ENCODE assay signal across 17 cellular contexts in the genomic region with DNA sequence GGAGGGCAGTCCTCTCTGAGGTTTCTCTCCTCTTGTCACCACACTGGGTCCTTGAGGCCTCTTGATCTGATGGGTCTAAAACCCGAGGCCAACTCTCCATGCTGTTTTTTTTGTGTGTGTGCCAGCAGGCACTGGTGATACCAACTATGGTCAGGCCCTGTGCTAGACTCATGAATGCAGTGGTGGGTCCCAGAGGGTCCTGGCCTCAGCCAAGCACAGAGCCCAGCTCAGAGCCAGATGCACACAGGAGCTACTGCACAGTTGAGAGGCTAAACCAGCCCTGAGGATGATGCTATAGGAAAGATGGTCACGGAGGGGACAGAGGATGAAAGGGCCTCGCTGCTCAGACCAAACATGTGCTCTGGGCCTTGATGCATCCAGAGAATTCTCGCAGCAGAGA. TPM values are rescaled to one million over a fixed set of nuclear protein-coding genes. Genes with fewer than 3 reads are reported as not detected.
A peak's percentile ranks its signal among the peaks of the same experiment; 100 is the strongest.
DNase-seq lines count a peak whose midpoint lies in the region; ATAC-seq and TF ChIP-seq lines count a peak whose summit lies in the region.
"Had no signal": no experiment of that assay in that cellular context is flagged by ENCODE, and none has a peak within 500 bp of the region (broad histone marks: within the 10 kb centered on the region; RNA-seq: fewer than 3 reads in every experiment).

No MANE protein-coding gene starts in this region.

- H3K27ac ChIP-seq in upper lobe of right lung: no peak overlapping the region
- H3K27ac ChIP-seq: 22Rv1, A549 had no signal

- H3K27ac Mint-ChIP-seq in glutamatergic neuron (ENCODE audit: unreplicated experiment): peak overlapping the region; percentile 49
- no peak overlapping the region for H3K27ac Mint-ChIP-seq in T-helper 2 cell treated with Interferon-gamma antibody and Interleukin-4, amounts not matched to agents 5 μg/mL and 100 μg/mL, for 36 hours
- H3K27ac Mint-ChIP-seq: CD4-positive, alpha-beta T cell had no signal

- H3K9me3 ChIP-seq in upper lobe of right lung: no peaks in the 10 kb centered on the region
- H3K9me3 ChIP-seq: A549, Caco-2, HAP-1 had no signal

- peak; percentile 64 for DNase-seq in DMS79 treated with DMSO at 0.1 percent for 48 hours (lab: John Stamatoyannopoulos, UW)
- no peak for DNase-seq in DMS79 (lab: John Stamatoyannopoulos, UW)
- DNase-seq in NCI-H2029 (lab: John Stamatoyannopoulos, UW): peak; percentile 70
- DNase-seq in glutamatergic neuron: no peak
- DNase-seq in upper lobe of right lung: peak; percentile 38
- DNase-seq in effector CD8-positive, alpha-beta T cell (lab: John Stamatoyannopoulos, UW): no peak
- no peak for DNase-seq in T-helper 2 cell treated with Interferon-gamma antibody and Interleukin-4, amounts not matched to agents 5 μg/mL and 100 μg/mL, for 36 hours (ENCODE audit: low spot score)
- DNase-seq: AML-193; Caco-2; CD4-positive, alpha-beta T cell; DND-41; EL had no signal

- ATAC-seq in upper lobe of right lung: no peak
- ATAC-seq: A549, GM12878, HepG2 had no signal

- H3K9me3 Mint-ChIP-seq in glutamatergic neuron (ENCODE audit: unreplicated experiment): peaks cover 5% of the 10 kb centered on the region
- H3K9me3 Mint-ChIP-seq in T-helper 2 cell treated with Interferon-gamma antibody and Interleukin-4, amounts not matched to agents 5 μg/mL and 100 μg/mL, for 36 hours: no peaks in the 10 kb centered on the region
- H3K9me3 Mint-ChIP-seq: CD4-positive, alpha-beta T cell had no signal

- H3K4me3 Mint-ChIP-seq in glutamatergic neuron (ENCODE audit: unreplicated experiment): no peak overlapping the region
- no peak overlapping the region for H3K4me3 Mint-ChIP-seq in T-helper 2 cell treated with Interferon-gamma antibody and Interleukin-4, amounts not matched to agents 5 μg/mL and 100 μg/mL, for 36 hours
- H3K4me3 Mint-ChIP-seq: CD4-positive, alpha-beta T cell had no signal

- H3K4me1 ChIP-seq in upper lobe of right lung: no peaks in the 10 kb centered on the region
- H3K4me1 ChIP-seq: A549, Caco-2, HAP-1 had no signal

- peaks cover 21% of the 10 kb centered on the region for H3K4me1 Mint-ChIP-seq in glutamatergic neuron (ENCODE audit: low read depth, unreplicated experiment)
- H3K4me1 Mint-ChIP-seq in T-helper 2 cell treated with Interferon-gamma antibody and Interleukin-4, amounts not matched to agents 5 μg/mL and 100 μg/mL, for 36 hours (ENCODE audit: low read depth): peaks cover 4% of the 10 kb centered on the region

- H3K27me3 ChIP-seq in upper lobe of right lung: no peaks in the 10 kb centered on the region

- H3K4me3 ChIP-seq in upper lobe of right lung: no peak overlapping the region
- H3K4me3 ChIP-seq: A549, GM12878, HAP-1 had no signal

- H3K36me3 Mint-ChIP-seq in glutamatergic neuron (ENCODE audit: unreplicated experiment): no peaks in the 10 kb centered on the region
- no peaks in the 10 kb centered on the region for H3K36me3 Mint-ChIP-seq in T-helper 2 cell treated with Interferon-gamma antibody and Interleukin-4, amounts not matched to agents 5 μg/mL and 100 μg/mL, for 36 hours (ENCODE audit: low read depth)

- intact Hi-C loops in upper lobe of right lung (cut with DNase I): no loop called here

- TF ChIP-seq CTCF in glutamatergic neuron (IDR thresholded peaks at IDR 0.05; ENCODE audit: partially characterized antibody, unreplicated experiment) (no peak), upper lobe of right lung (IDR thresholded peaks at IDR 0.05) (no peak)

- peaks cover 9% of the 10 kb centered on the region for H3K27me3 Mint-ChIP-seq in glutamatergic neuron (ENCODE audit: unreplicated experiment)
- no peaks in the 10 kb centered on the region for H3K27me3 Mint-ChIP-seq in T-helper 2 cell treated with Interferon-gamma antibody and Interleukin-4, amounts not matched to agents 5 μg/mL and 100 μg/mL, for 36 hours (ENCODE audit: low read depth)

- H3K36me3 ChIP-seq in upper lobe of right lung: no peaks in the 10 kb centered on the region
- H3K36me3 ChIP-seq: HAP-1 had no signal

RNA-seq across cellular contexts. Expression of gene RAB6B, which starts 33.5 kb away (rescaled TPM):
- 222 TPM for total RNA-seq in glutamatergic neuron (ENCODE audit: unreplicated experiment)
- total RNA-seq in upper lobe of right lung: 7.4 TPM
- total RNA-seq: CD4-positive, alpha-beta T cell; GM12878; HepG2 had no signal

RNA-seq across cellular contexts. Expression of gene SRPRB, which starts 56.5 kb away (rescaled TPM):
- total RNA-seq in glutamatergic neuron (ENCODE audit: unreplicated experiment) (47.2 TPM), upper lobe of right lung (45.4 TPM)

Comparison
In these comparisons a context has a peak if more than half of its experiments do, and no peak if none do; other contexts are left out.
1. DNase-seq: peak in DMS79 treated with DMSO at 0.1 percent for 48 hours (single experiment), NCI-H2029 (single experiment) and upper lobe of right lung (single experiment); none in DMS79 (single experiment), glutamatergic neuron (single experiment), effector CD8-positive, alpha-beta T cell (single experiment) and T-helper 2 cell treated with Interferon-gamma antibody and Interleukin-4, amounts not matched to agents 5 μg/mL and 100 μg/mL, for 36 hours (single experiment).
2. RNA of gene RAB6B, which starts 33.5 kb away (total RNA-seq): 222 TPM in glutamatergic neuron (single experiment); 7.4 TPM in upper lobe of right lung (single experiment); every median in the first group is over 10 times any median in the second.